ENCODE assay signal across 10 cellular contexts in the genomic region with DNA sequence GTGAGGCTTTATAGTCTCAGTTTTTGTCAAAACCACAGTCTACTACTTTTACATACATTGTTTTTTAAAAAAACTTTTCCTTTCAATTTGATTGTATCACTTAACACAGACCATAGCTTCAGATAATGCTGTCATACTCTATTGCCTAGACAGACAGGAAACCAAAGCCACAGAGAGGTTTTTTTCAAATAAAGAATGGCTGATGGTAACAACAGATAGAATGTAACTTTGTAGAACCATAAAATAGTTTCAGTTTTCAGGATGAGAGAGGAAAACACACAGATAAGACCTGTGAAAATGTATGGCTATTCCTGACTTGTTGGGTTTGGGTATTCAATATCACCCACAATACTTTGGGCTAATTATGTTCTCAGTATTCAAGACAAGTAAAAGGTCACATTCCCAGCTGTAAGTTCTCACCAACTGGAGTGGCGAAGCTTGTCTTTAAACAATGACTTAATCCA.
DNase-seq lines count a peak whose midpoint lies in the region; ATAC-seq and TF ChIP-seq lines count a peak whose summit lies in the region.
"Had no signal": no experiment of that assay in that cellular context is flagged by ENCODE, and none has a peak within 500 bp of the region (broad histone marks: within the 10 kb centered on the region; RNA-seq: fewer than 3 reads in every experiment).

No MANE protein-coding gene starts in this region.

- H3K27me3 ChIP-seq in brain microvascular endothelial cell (replicated peaks) = no peaks in the 10 kb centered on the region

- no peak for TF ChIP-seq CTCF in GM10248 (IDR thresholded peaks at IDR 0.05; ENCODE audit: control extremely low read depth, extremely low read depth, low read depth, missing control alignments)
- no peak for TF ChIP-seq CTCF in brain microvascular endothelial cell (IDR thresholded peaks at IDR 0.05; ENCODE audit: low read depth, low read length, missing control alignments)

- no peak overlapping the region for H3K4me3 ChIP-seq in brain microvascular endothelial cell (ENCODE audit: low read depth, low read length)

- ATAC-seq in GM21367 (IDR thresholded peaks at IDR 0.05; ENCODE audit: unreplicated experiment) (peak; percentile 97), HG03378 (IDR thresholded peaks at IDR 0.05; ENCODE audit: unreplicated experiment) (peak; percentile 98)

- CTCF ChIA-PET in GM10248 (lab: Yijun Ruan, JAX) = interaction anchor here (1.1 to 2.0 kb wide), 3 partner anchors 9 to 249 kb away, joined by 3 to 5 read pairs (median 4); a partner anchor contains a TSS

- peak overlapping the region; percentile 84 for H3K27ac ChIP-seq in brain microvascular endothelial cell
- H3K27ac ChIP-seq: parathyroid adenoma had no signal

- DNase-seq in GM10248 (ENCODE audit: extremely low spot score) (peak; percentile 16), brain microvascular endothelial cell (peak; percentile 56), SIG-M5 (lab: John Stamatoyannopoulos, UW) (no peak), epidermal melanocyte (ENCODE audit: insufficient read length, low spot score) (no peak), GM19238 (ENCODE audit: insufficient read length, low spot score) (no peak), GDM1 (lab: John Stamatoyannopoulos, UW) (no peak)
- DNase-seq: effector CD8-positive, alpha-beta T cell had no signal

- in situ Hi-C loops in brain microvascular endothelial cell (cut with HindIII; ENCODE audit: low pct_ligation_motif_present, low sequenced_read_pairs) = no loop called here

- no peaks in the 10 kb centered on the region for H3K36me3 ChIP-seq in brain microvascular endothelial cell (replicated peaks)

- POLR2A ChIA-PET in GM10248 (lab: Yijun Ruan, JAX) = interaction anchor here (0.7 kb wide), 1 partner anchor 115 kb away, joined by 3 read pairs; no protein-coding TSS in a partner anchor

Comparison
In these comparisons a context has a peak if more than half of its experiments do, and no peak if none do; other contexts are left out.
1. DNase-seq: peak in GM10248 (single experiment) and brain microvascular endothelial cell (single experiment); none in SIG-M5 (single experiment), epidermal melanocyte (single experiment), GM19238 (single experiment) and GDM1 (single experiment).